Comparison of ENCODE assay signal across 1 cellular context in the genomic region with DNA sequence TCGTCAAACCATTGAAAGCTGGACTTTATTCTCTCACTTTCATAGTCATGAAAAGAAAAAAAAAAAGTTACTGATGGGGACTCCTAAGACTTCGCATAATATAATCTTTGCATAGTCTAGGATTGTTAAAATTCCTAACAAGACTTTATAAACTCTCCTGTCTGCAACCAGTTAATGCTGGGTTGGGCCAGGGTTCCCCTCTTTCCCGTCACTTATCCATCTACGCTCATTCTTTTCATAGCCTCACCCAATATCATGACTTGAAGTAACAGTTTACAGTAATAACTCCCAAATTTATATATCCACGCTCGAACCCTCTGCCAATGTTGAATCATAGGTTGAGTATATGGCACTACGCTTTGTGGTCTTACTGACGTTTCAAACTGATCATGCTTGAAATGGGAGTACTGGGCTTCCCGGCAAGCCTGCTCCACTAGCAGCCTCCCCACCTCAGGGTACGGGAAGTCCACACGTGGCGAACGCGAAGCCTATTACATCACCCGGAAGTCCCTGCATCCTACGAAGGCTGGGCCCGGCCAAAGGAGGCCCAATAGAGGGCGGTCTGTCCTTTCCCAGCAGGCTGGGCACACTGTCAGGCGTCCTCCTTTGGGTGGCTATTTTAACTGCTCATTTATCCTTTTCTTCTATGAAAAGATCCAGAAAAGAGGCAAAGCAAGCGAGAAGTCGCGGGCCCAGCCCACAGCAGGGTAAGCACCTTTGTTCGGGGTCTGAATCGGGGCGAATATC.
TF ChIP-seq lines count a peak whose summit lies in the region.

No MANE protein-coding gene starts in this region.

TF ChIP-seq in GM23338, 12 proteins besides CTCF, POLR2A, EP300 and RAD21 (continued from another document):
- TF ChIP-seq, protein P1, sequence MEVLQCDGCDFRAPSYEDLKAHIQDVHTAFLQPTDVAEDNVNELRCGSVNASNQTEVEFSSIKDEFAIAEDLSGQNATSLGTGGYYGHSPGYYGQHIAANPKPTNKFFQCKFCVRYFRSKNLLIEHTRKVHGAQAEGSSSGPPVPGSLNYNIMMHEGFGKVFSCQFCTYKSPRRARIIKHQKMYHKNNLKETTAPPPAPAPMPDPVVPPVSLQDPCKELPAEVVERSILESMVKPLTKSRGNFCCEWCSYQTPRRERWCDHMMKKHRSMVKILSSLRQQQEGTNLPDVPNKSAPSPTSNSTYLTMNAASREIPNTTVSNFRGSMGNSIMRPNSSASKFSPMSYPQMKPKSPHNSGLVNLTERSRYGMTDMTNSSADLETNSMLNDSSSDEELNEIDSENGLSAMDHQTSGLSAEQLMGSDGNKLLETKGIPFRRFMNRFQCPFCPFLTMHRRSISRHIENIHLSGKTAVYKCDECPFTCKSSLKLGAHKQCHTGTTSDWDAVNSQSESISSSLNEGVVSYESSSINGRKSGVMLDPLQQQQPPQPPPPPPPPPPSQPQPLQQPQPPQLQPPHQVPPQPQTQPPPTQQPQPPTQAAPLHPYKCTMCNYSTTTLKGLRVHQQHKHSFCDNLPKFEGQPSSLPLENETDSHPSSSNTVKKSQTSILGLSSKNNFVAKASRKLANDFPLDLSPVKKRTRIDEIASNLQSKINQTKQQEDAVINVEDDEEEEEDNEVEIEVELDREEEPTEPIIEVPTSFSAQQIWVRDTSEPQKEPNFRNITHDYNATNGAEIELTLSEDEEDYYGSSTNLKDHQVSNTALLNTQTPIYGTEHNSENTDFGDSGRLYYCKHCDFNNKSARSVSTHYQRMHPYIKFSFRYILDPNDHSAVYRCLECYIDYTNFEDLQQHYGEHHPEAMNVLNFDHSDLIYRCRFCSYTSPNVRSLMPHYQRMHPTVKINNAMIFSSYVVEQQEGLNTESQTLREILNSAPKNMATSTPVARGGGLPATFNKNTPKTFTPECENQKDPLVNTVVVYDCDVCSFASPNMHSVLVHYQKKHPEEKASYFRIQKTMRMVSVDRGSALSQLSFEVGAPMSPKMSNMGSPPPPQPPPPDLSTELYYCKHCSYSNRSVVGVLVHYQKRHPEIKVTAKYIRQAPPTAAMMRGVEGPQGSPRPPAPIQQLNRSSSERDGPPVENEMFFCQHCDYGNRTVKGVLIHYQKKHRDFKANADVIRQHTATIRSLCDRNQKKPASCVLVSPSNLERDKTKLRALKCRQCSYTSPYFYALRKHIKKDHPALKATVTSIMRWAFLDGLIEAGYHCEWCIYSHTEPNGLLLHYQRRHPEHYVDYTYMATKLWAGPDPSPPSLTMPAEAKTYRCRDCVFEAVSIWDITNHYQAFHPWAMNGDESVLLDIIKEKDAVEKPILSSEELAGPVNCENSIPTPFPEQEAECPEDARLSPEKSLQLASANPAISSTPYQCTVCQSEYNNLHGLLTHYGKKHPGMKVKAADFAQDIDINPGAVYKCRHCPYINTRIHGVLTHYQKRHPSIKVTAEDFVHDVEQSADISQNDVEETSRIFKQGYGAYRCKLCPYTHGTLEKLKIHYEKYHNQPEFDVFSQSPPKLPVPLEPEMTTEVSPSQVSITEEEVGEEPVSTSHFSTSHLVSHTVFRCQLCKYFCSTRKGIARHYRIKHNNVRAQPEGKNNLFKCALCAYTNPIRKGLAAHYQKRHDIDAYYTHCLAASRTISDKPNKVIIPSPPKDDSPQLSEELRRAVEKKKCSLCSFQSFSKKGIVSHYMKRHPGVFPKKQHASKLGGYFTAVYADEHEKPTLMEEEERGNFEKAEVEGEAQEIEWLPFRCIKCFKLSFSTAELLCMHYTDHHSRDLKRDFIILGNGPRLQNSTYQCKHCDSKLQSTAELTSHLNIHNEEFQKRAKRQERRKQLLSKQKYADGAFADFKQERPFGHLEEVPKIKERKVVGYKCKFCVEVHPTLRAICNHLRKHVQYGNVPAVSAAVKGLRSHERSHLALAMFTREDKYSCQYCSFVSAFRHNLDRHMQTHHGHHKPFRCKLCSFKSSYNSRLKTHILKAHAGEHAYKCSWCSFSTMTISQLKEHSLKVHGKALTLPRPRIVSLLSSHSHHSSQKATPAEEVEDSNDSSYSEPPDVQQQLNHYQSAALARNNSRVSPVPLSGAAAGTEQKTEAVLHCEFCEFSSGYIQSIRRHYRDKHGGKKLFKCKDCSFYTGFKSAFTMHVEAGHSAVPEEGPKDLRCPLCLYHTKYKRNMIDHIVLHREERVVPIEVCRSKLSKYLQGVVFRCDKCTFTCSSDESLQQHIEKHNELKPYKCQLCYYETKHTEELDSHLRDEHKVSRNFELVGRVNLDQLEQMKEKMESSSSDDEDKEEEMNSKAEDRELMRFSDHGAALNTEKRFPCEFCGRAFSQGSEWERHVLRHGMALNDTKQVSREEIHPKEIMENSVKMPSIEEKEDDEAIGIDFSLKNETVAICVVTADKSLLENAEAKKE (CRISPR knock-in tag; IDR thresholded peaks at IDR 0.05) = no peak
- TF ChIP-seq ZNF114 (CRISPR knock-in tag; IDR thresholded peaks at IDR 0.05) (no peak), CREB1 (CRISPR knock-in tag; IDR thresholded peaks at IDR 0.05; ENCODE audit: low read depth) (peak; percentile 60), POLR2AphosphoS5 (IDR thresholded peaks at IDR 0.05; ENCODE audit: low read depth) (peak; percentile 73)
- TF ChIP-seq, protein P2, sequence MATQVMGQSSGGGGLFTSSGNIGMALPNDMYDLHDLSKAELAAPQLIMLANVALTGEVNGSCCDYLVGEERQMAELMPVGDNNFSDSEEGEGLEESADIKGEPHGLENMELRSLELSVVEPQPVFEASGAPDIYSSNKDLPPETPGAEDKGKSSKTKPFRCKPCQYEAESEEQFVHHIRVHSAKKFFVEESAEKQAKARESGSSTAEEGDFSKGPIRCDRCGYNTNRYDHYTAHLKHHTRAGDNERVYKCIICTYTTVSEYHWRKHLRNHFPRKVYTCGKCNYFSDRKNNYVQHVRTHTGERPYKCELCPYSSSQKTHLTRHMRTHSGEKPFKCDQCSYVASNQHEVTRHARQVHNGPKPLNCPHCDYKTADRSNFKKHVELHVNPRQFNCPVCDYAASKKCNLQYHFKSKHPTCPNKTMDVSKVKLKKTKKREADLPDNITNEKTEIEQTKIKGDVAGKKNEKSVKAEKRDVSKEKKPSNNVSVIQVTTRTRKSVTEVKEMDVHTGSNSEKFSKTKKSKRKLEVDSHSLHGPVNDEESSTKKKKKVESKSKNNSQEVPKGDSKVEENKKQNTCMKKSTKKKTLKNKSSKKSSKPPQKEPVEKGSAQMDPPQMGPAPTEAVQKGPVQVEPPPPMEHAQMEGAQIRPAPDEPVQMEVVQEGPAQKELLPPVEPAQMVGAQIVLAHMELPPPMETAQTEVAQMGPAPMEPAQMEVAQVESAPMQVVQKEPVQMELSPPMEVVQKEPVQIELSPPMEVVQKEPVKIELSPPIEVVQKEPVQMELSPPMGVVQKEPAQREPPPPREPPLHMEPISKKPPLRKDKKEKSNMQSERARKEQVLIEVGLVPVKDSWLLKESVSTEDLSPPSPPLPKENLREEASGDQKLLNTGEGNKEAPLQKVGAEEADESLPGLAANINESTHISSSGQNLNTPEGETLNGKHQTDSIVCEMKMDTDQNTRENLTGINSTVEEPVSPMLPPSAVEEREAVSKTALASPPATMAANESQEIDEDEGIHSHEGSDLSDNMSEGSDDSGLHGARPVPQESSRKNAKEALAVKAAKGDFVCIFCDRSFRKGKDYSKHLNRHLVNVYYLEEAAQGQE (IDR thresholded peaks at IDR 0.05; ENCODE audit: unreplicated experiment) = peak; percentile 35
